In genomic region chr1:93681095-93681548, GRCh38 we compare ENCODE assay signal across 8 cellular contexts. TPM values are rescaled to one million over a fixed set of nuclear protein-coding genes. Genes with fewer than 3 reads are reported as not detected.
DNase-seq lines count a peak whose midpoint lies in the region; TF ChIP-seq lines count a peak whose summit lies in the region.

No MANE protein-coding gene starts in this region.

- no peak overlapping the region for H2BK120ac ChIP-seq in H9 (ENCODE audit: low read depth, low read length, poor library complexity, severe bottlenecking)

- H3K18ac ChIP-seq in H9 (ENCODE audit: insufficient read length, low read depth, low read length) = no peak overlapping the region

- no peak overlapping the region for H2AK5ac ChIP-seq in H9 (ENCODE audit: insufficient read length, low read length)

- intact Hi-C loops in OCI-LY7 (cut with micrococcal nuclease; ENCODE audit: unreplicated experiment) = loop anchor here (1.0 to 5.0 kb wide), 6 partner anchors 20 to 166 kb away; no protein-coding TSS in a partner anchor

- H2BK5ac ChIP-seq in H9 (ENCODE audit: insufficient read length, low read length) = no peak overlapping the region

- no peaks in the 10 kb centered on the region for H3K9me2 ChIP-seq in OCI-LY7 (ENCODE audit: insufficient read depth, low read length)

- CTCF ChIA-PET in OCI-LY7 (lab: Charles Lee; ENCODE audit: unreplicated experiment) = interaction anchor here (0.6 to 1.8 kb wide), 3 partner anchors 13 to 84 kb away, joined by 3 to 7 read pairs (median 4); no protein-coding TSS in a partner anchor

- H3K4me1 ChIP-seq in H9 (ENCODE audit: insufficient read depth, low read length) = peaks cover 6% of the 10 kb centered on the region; the same call in 1 of the 2 replicates
- H3K4me1 ChIP-seq in OCI-LY7 (ENCODE audit: insufficient read depth, low read length, poor library complexity, severe bottlenecking) = peaks cover 58% of the 10 kb centered on the region
- peaks cover 9% of the 10 kb centered on the region for H3K4me1 ChIP-seq in effector memory CD4-positive, alpha-beta T cell (ENCODE audit: control insufficient read depth, insufficient read depth, low read length, poor library complexity, severe bottlenecking)
- H3K4me1 ChIP-seq in muscle layer of colon (ENCODE audit: insufficient read depth, low read length) = peaks cover 13% of the 10 kb centered on the region

- POLR2A ChIA-PET in OCI-LY7 (lab: Charles Lee) = interaction anchor here (0.7 to 17.2 kb wide), 6 partner anchors 9 to 131 kb away, joined by 4 to 497 read pairs (median 12); no protein-coding TSS in a partner anchor

- H3K4me3 Mint-ChIP-seq in H9 = peak overlapping the region; percentile 82 to 96

- H3K23me2 ChIP-seq in H9 (ENCODE audit: insufficient read length, low read depth, low read length, poor library complexity, severe bottlenecking) = peaks cover 7% of the 10 kb centered on the region

- H2BK12ac ChIP-seq in H9 (ENCODE audit: insufficient read length, low read depth, low read length) = no peak overlapping the region

- peaks cover 42% of the 10 kb centered on the region for H3K27me3 Mint-ChIP-seq in H9 (ENCODE audit: low read depth)

- H3K27ac ChIP-seq in H9 (ENCODE audit: insufficient read length, low read depth, low read length) = no peak overlapping the region
- H3K27ac ChIP-seq in OCI-LY7 (ENCODE audit: low read depth, low read length, poor library complexity, severe bottlenecking) = peak overlapping the region; percentile 64
- no peak overlapping the region for H3K27ac ChIP-seq in effector memory CD4-positive, alpha-beta T cell (ENCODE audit: insufficient read depth, low read length, poor library complexity, severe bottlenecking)
- H3K27ac ChIP-seq in muscle layer of colon (ENCODE audit: low read depth, low read length) = peak overlapping the region; percentile 76

- H3K27me3 ChIP-seq in H9 (ENCODE audit: insufficient read depth, low read length) (no peaks in the 10 kb centered on the region), muscle layer of colon (ENCODE audit: control insufficient read depth in 1 of 2, insufficient read depth in 2 of 2, low read length in 2 of 2) (no peaks in the 10 kb centered on the region)
- H3K27me3 ChIP-seq in effector memory CD4-positive, alpha-beta T cell (replicated peaks; ENCODE audit: control insufficient read depth, insufficient read depth, low read length, poor library complexity, severe bottlenecking) = peaks cover 7% of the 10 kb centered on the region

- H2AFZ ChIP-seq in H9 (ENCODE audit: low read length) = no peak overlapping the region
- peak overlapping the region; percentile 78 for H2AFZ ChIP-seq in OCI-LY7 (ENCODE audit: low read length)

- peak overlapping the region; percentile 63 to 76 (median 71); a peak in 2 of 7 replicates for H3K27ac Mint-ChIP-seq in H9

- no TSS peak for BruUV-seq in OCI-LY7 (replicated peaks; lab: Mats Ljungman, UMichigan)

- peaks cover 39 to 41% of the 10 kb centered on the region in 2 experiments for H3K4me1 Mint-ChIP-seq in H9

- peak overlapping the region; percentile 86; the same call in 1 of the 2 replicates for H3K14ac ChIP-seq in H9 (ENCODE audit: insufficient read depth, low read length)

- H3K9me3 Mint-ChIP-seq in H9 = no peaks in the 10 kb centered on the region

- no peak overlapping the region for H4K5ac ChIP-seq in H9 (ENCODE audit: insufficient read length, low read depth, low read length)

- H2BK15ac ChIP-seq in H9 (ENCODE audit: low read depth, low read length) = no peak overlapping the region

- in situ Hi-C loops in GM13977 (cut with MboI; ENCODE audit: low pct_unique_long_range_greater_than_20kb, low sequenced_read_pairs, unreplicated experiment) = no loop called here

- H3K56ac ChIP-seq in H9 (ENCODE audit: insufficient read length, low read depth, low read length) = no peak overlapping the region

- no peak overlapping the region for H4K91ac ChIP-seq in H9 (ENCODE audit: insufficient read length, low read depth, low read length)

- H3K4ac ChIP-seq in H9 (ENCODE audit: low read depth, low read length) = no peak overlapping the region

- H3K4me2 ChIP-seq in H9 (ENCODE audit: insufficient read depth, insufficient read length, low read length) = peak overlapping the region; percentile 50
- peak overlapping the region; percentile 73 for H3K4me2 ChIP-seq in OCI-LY7 (ENCODE audit: low read length)

- H3K4me3 ChIP-seq in OCI-LY7 (ENCODE audit: low read depth, low read length, poor library complexity, severe bottlenecking) = peak overlapping the region; percentile 82
- H3K4me3 ChIP-seq in effector memory CD4-positive, alpha-beta T cell (ENCODE audit: insufficient read depth, low read depth, low read length, poor library complexity, severe bottlenecking) = peak overlapping the region; percentile 50
- H3K4me3 ChIP-seq in muscle layer of colon (ENCODE audit: low read depth in 1 of 2, low read length in 2 of 2) = peak overlapping the region; percentile 73 to 87

- H4K20me1 ChIP-seq in H9 (ENCODE audit: control insufficient read depth, insufficient read depth, insufficient read length) (no peaks in the 10 kb centered on the region), OCI-LY7 (ENCODE audit: insufficient read depth, low read length) (no peaks in the 10 kb centered on the region)

- no peak overlapping the region for H3K23ac ChIP-seq in H9 (ENCODE audit: insufficient read length, low read depth, low read length)

- H3K36me3 ChIP-seq in OCI-LY7 (ENCODE audit: insufficient read depth, low read length) (peaks cover 23% of the 10 kb centered on the region; the same call in 1 of the 2 replicates), muscle layer of colon (ENCODE audit: insufficient read depth, low read length) (no peaks in the 10 kb centered on the region)
- H3K36me3 ChIP-seq in effector memory CD4-positive, alpha-beta T cell (ENCODE audit: control insufficient read depth, insufficient read depth, low read length) = no peaks in the 10 kb centered on the region

- DNase-seq in GM13977 (ENCODE audit: low spot score) (peak; percentile 58), H9 (no peak), OCI-LY7 (ENCODE audit: low spot score) (peak; percentile 50), DMS79 (lab: John Stamatoyannopoulos, UW) (no peak), NCI-H345 (lab: John Stamatoyannopoulos, UW) (no peak), SIG-M5 (lab: John Stamatoyannopoulos, UW) (no peak)
- no peak for DNase-seq in effector memory CD4-positive, alpha-beta T cell

- no CpG with 5 or more reads among the region's 42 CpGs for WGBS in H9 (ENCODE audit: extremely low coverage, insufficient read length, low lambda C conversion rate)

- no peak overlapping the region for H3T11ph ChIP-seq in H9 (ENCODE audit: low read length)

- no peak for TF ChIP-seq CTCF in GM13977 (IDR thresholded peaks at IDR 0.05; ENCODE audit: extremely low read depth, insufficient read depth, missing control alignments)
- TF ChIP-seq CTCF in H9 (conservative IDR thresholded peaks at IDR 0.05) = no peak; the same call in 2 of the 3 replicates
- 0 out of 2 replicates have a peak, but pooled peaks have one; percentile 48 for TF ChIP-seq CTCF in OCI-LY7 (conservative IDR thresholded peaks at IDR 0.05; ENCODE audit: low read length)

- no peak overlapping the region for H2BK20ac ChIP-seq in H9 (ENCODE audit: low read depth, low read length, poor library complexity, severe bottlenecking)

- no peaks in the 10 kb centered on the region for H3K79me1 ChIP-seq in H9 (ENCODE audit: insufficient read depth, low read depth, low read length, poor library complexity, severe bottlenecking)

- H4K8ac ChIP-seq in H9 (replicated peaks; ENCODE audit: insufficient read length, low read depth, low read length) = no peak overlapping the region

- H3K9me3 ChIP-seq in H9 (ENCODE audit: control insufficient read depth, low read depth, low read length) = no peaks in the 10 kb centered on the region
- H3K9me3 ChIP-seq in OCI-LY7 (ENCODE audit: low read length) = no peaks in the 10 kb centered on the region
- no peaks in the 10 kb centered on the region for H3K9me3 ChIP-seq in effector memory CD4-positive, alpha-beta T cell (ENCODE audit: control insufficient read depth, low read length)
- H3K9me3 ChIP-seq in muscle layer of colon (ENCODE audit: low read length) = no peaks in the 10 kb centered on the region

- peaks cover 0 to 3% (median 0%) of the 10 kb centered on the region in 3 experiments; a peak in 1 of 7 replicates for H3K36me3 Mint-ChIP-seq in H9 (ENCODE audit: insufficient read depth in 1 of 3, low read depth in 3 of 3)

- H3K9ac ChIP-seq in H9 (ENCODE audit: extremely low read depth, insufficient read length, low read length) (peak overlapping the region; percentile 8), muscle layer of colon (ENCODE audit: low read length) (peak overlapping the region; percentile 6)

- H3K79me2 ChIP-seq in H9 (ENCODE audit: insufficient read depth, low read length) (peaks cover under 1% of the 10 kb centered on the region; the same call in 1 of the 2 replicates), OCI-LY7 (ENCODE audit: insufficient read depth, low read depth, low read length) (peaks cover 35% of the 10 kb centered on the region)

RNA-seq across cellular contexts. Expression of gene BCAR3, which starts 0.5 kb away (rescaled TPM):
- total RNA-seq in H9 (2021) (4.9 and 5.6 TPM in 2 replicates), OCI-LY7 (2022) (18.8 and 24.2 TPM in 2 replicates)
- total RNA-seq in OCI-LY7 (2014; rRNA removed; shearing (Covaris generic)) = 12.0 and 16.3 TPM in 2 replicates

Comparison
In these comparisons a context has a peak if more than half of its experiments do, and no peak if none do; other contexts are left out.
1. DNase-seq: peak in GM13977 (single experiment) and OCI-LY7 (single experiment); none in H9 (single experiment), effector memory CD4-positive, alpha-beta T cell (0 of 3), DMS79 (single experiment), NCI-H345 (single experiment) and SIG-M5 (single experiment).
2. H3K27ac ChIP-seq: peak in OCI-LY7 (single experiment) and muscle layer of colon (single experiment); none in H9 (single experiment) and effector memory CD4-positive, alpha-beta T cell (single experiment).
3. Peak in every context shown above with its lines, with median percentiles within 50 percentile points of each other: H3K4me3 ChIP-seq.